Comparison of ENCODE assay signal across 1 cellular context in genomic region chr18:2982452-2983172, GRCh38.
TF ChIP-seq lines count a peak whose summit lies in the region.

No MANE protein-coding gene starts in this region.

TF ChIP-seq in HepG2, 621 proteins besides CTCF, POLR2A, EP300 and RAD21 (continued from another document):
- TF ChIP-seq ZGPAT (CRISPR knock-in tag; IDR thresholded peaks at IDR 0.05), result no peak
- no peak for TF ChIP-seq ELF1 (CRISPR knock-in tag; IDR thresholded peaks at IDR 0.05)
- 0 out of 2 replicates have a peak, but pooled peaks have one; percentile 39 for TF ChIP-seq NFYB (CRISPR knock-in tag; IDR thresholded peaks at IDR 0.05)
- TF ChIP-seq ZFP90 (CRISPR knock-in tag; IDR thresholded peaks at IDR 0.05; ENCODE audit: borderline replicate concordance), result no peak
- no peak for TF ChIP-seq FOXP1 (IDR thresholded peaks at IDR 0.05)
- TF ChIP-seq FOXP1 (CRISPR knock-in tag; IDR thresholded peaks at IDR 0.05), result peak; percentile 38; the same call in 1 of the 2 replicates
- TF ChIP-seq SALL1 (CRISPR knock-in tag; IDR thresholded peaks at IDR 0.05), result 0 out of 2 replicates have a peak, but pooled peaks have one; percentile 14
- TF ChIP-seq GATAD2A (CRISPR knock-in tag; IDR thresholded peaks at IDR 0.05), result 0 out of 2 replicates have a peak, but pooled peaks have one; percentile 13
